In genomic region chr6:78619016-78619415, GRCh38 we compare ENCODE assay signal across 21 cellular contexts.
"Had no signal": no experiment of that assay in that cellular context is flagged by ENCODE, and none has a peak within 500 bp of the region (broad histone marks: within the 10 kb centered on the region; RNA-seq: fewer than 3 reads in every experiment).

No MANE protein-coding gene starts in this region.

- FAIRE-seq: endometrium, kidney had no signal

- H3K27me3 ChIP-seq: gastroesophageal sphincter, neutrophil, spleen, stomach, transverse colon had no signal

- H3K36me3 Mint-ChIP-seq: naive thymus-derived CD4-positive, alpha-beta T cell had no signal

- H3K27ac ChIP-seq: gastroesophageal sphincter, neutrophil, spleen, stomach, thoracic aorta, transverse colon had no signal

- H3K9me3 ChIP-seq: gastroesophageal sphincter, neutrophil, spleen, stomach, thoracic aorta, transverse colon had no signal

- H3K4me3 Mint-ChIP-seq: naive thymus-derived CD4-positive, alpha-beta T cell had no signal

- H3K9me3 Mint-ChIP-seq: naive thymus-derived CD4-positive, alpha-beta T cell had no signal

- ATAC-seq: esophagus mucosa; gastroesophageal sphincter; left colon; left ventricle myocardium superior; naive thymus-derived CD4-positive, alpha-beta T cell; sciatic nerve had no signal

- H3K4me1 ChIP-seq: gastroesophageal sphincter, spleen, stomach, transverse colon had no signal

- H3K27ac Mint-ChIP-seq: naive thymus-derived CD4-positive, alpha-beta T cell had no signal

- H3K4me3 ChIP-seq: gastroesophageal sphincter, lung, spleen, stomach, thoracic aorta, transverse colon had no signal

- DNase-seq: effector memory CD4-positive, alpha-beta T cell; foreskin fibroblast; glutamatergic neuron; kidney; left colon; left ventricle myocardium superior; naive thymus-derived CD4-positive, alpha-beta T cell; posterior cingulate gyrus; spleen; stimulated activated CD4-positive, alpha-beta T cell treated with anti-CD3 and anti-CD28 coated beads, Interleukin-2, amount 100 ng/mL, for 24 hours; stimulated activated naive CD4-positive, alpha-beta T cell; stomach; substantia nigra; transverse colon had no signal

- H3K4me1 Mint-ChIP-seq: naive thymus-derived CD4-positive, alpha-beta T cell had no signal

- H3K36me3 ChIP-seq: gastroesophageal sphincter, neutrophil, spleen, stomach, thoracic aorta, transverse colon had no signal
